6 cellular contexts compared by ENCODE assay signal in the genomic region with DNA sequence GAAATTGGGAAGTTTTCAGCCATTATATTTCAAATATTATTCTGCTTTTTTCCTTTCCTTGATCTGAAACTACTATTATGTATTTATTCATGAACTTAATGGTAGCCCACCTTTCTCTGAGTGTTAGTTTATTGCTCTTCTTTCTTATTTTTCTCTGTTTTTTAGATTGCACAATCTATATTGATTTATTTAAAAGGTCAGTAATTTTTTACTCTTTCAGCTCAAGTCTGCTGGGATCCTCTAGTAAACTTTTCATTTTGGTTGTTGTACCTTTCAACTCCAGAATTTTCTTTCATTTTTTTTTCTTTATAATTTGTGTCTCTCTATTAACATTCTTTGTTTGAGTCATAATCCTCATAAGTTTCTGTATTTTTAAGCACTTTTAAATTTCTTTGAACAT.
"Had no signal": no experiment of that assay in that cellular context is flagged by ENCODE, and none has a peak within 500 bp of the region (broad histone marks: within the 10 kb centered on the region; RNA-seq: fewer than 3 reads in every experiment).

No MANE protein-coding gene starts in this region.

- DNase-seq: Karpas-422, KG1 had no signal

- H3K4me2 ChIP-seq: KMS-11 had no signal

- ATAC-seq: HepG2 had no signal

- H3K27ac ChIP-seq: HL-60, KMS-11 had no signal

- FAIRE-seq: HepG2, HTR-8/SVneo had no signal

- H3K9ac ChIP-seq: KMS-11 had no signal
